Comparison of ENCODE assay signal across 11 cellular contexts in the genomic region with DNA sequence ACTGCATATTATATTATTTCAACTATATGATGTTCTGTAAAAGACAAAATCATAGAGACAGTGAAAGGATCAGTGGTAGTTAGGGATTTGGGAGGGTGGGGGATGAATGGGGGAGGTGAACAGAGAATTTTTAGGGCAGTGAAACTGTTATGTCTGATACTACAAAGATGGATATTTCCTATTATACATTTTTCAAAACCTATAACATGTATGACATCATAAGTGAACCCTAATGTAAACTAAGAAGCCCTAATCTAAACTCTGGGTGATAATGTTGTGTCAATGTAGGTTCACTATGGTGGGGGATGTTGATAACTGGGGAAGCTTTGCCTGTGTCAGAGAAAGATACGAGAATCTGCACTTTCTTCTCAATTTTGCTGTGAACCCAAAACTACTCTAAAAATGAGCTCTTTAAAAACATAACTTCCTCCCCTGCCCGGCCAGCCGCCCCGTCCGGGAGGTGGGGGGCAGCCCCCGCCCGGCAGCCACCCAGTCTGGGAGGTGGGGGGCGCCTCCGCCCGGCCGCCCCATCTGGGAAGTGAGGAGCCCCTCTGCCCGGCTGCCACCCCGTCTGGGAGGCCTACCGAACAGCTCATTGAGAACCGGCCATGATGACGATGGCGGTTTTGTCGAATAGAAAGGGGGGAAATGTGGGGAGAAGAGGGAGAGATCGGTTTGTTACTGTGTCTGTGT.
"Had no signal": no experiment of that assay in that cellular context is flagged by ENCODE, and none has a peak within 500 bp of the region (broad histone marks: within the 10 kb centered on the region; RNA-seq: fewer than 3 reads in every experiment).

No MANE protein-coding gene starts in this region.

- H3K27ac Mint-ChIP-seq: GM23338, H9, HFFc6 had no signal

- H3K4me2 ChIP-seq: GM23338 had no signal

- H3K4me1 ChIP-seq: HAP-1 had no signal

- H3K36me3 ChIP-seq: HAP-1 had no signal

- H2AFZ ChIP-seq: GM23248, GM23338 had no signal

- H3K4me1 Mint-ChIP-seq: GM23338, H9 had no signal

- H3K9me3 Mint-ChIP-seq: GM23338, HFFc6 had no signal

- FAIRE-seq: H1, H54 had no signal

- H3K9ac ChIP-seq: GM23248 had no signal

- H3K9me3 ChIP-seq: HAP-1 had no signal

- H3K4me3 Mint-ChIP-seq: GM23338, H9, HFFc6 had no signal

- H3K4me3 ChIP-seq: GM23248, GM23338, HAP-1 had no signal

- H3K27ac ChIP-seq: GM23248 had no signal

- DNase-seq: GM23248, GOT3, H7, H9, HCEC 1CT, HFFc6 had no signal

- ATAC-seq: GM23338, HCT116 had no signal
